8 cellular contexts compared by ENCODE assay signal in genomic region chr22:29306830-29307657, GRCh38. TPM values are rescaled to one million over a fixed set of nuclear protein-coding genes. Genes with fewer than 3 reads are reported as not detected.
DNase-seq lines count a peak whose midpoint lies in the region; ATAC-seq and TF ChIP-seq lines count a peak whose summit lies in the region.

No MANE protein-coding gene starts in this region.

- DNase-seq in DND-41 (peak; percentile 61), SK-N-MC (ENCODE audit: low read depth, low spot score) (no peak), cerebellar cortex (ENCODE audit: low spot score) (peak; percentile 73), iris pigment epithelial cell (ENCODE audit: low read depth) (peak; percentile 79)
- no peak for DNase-seq in effector CD8-positive, alpha-beta T cell (lab: John Stamatoyannopoulos, UW)

- H3K27me3 ChIP-seq in DND-41 (ENCODE audit: insufficient read depth, low read length, poor library complexity) (peaks cover 11% of the 10 kb centered on the region), skeletal muscle tissue (ENCODE audit: control insufficient read depth in 3 of 3, insufficient read depth in 3 of 3, low read length in 3 of 3) (peaks cover 0 to 15% (median 0%) of the 10 kb centered on the region in 3 donors)

- no peaks in the 10 kb centered on the region for H3K36me3 Mint-ChIP-seq in IgD-negative memory B cell

- H3K27ac ChIP-seq in DND-41 (ENCODE audit: low read length) = peak overlapping the region; percentile 1; the same call in 1 of the 2 replicates
- peak overlapping the region; percentile 80 for H3K27ac ChIP-seq in SK-N-MC
- H3K27ac ChIP-seq in skeletal muscle tissue (ENCODE audit: low read depth, low read length) = peak overlapping the region; percentile 47

- peaks cover 27% of the 10 kb centered on the region for H3K27me3 Mint-ChIP-seq in IgD-negative memory B cell

- peak overlapping the region; percentile 74 to 92 (median 86) for H3K4me3 Mint-ChIP-seq in IgD-negative memory B cell

- no peaks in the 10 kb centered on the region for H3K79me2 ChIP-seq in DND-41 (ENCODE audit: insufficient read depth, low read length)

- H4K20me1 ChIP-seq in DND-41 (ENCODE audit: insufficient read depth, low read length) = peaks cover 7% of the 10 kb centered on the region; the same call in 1 of the 2 replicates

- H2AFZ ChIP-seq in DND-41 (ENCODE audit: low read depth, low read length) = peak overlapping the region; percentile 57

- no peak for TF ChIP-seq CTCF in DND-41 (IDR thresholded peaks at IDR 0.05; ENCODE audit: borderline replicate concordance, extremely low read depth, low read length, poor library complexity, severe bottlenecking)

- H3K9ac ChIP-seq in DND-41 (ENCODE audit: low read depth, low read length) (peak overlapping the region; percentile 43), SK-N-MC (ENCODE audit: insufficient read length) (peak overlapping the region; percentile 79), skeletal muscle tissue (ENCODE audit: low read depth in 1 of 3, low read length in 3 of 3) (peak overlapping the region; percentile 43 to 80 (median 66))

- ATAC-seq in DND-41 (ENCODE audit: insufficient read depth, low read depth) = peak; percentile 64
- no peak for ATAC-seq in HG02798 (IDR thresholded peaks at IDR 0.05; ENCODE audit: poor library complexity, unreplicated experiment)

- no peaks in the 10 kb centered on the region for H3K9me3 ChIP-seq in DND-41 (ENCODE audit: insufficient read depth, low read length, severe bottlenecking)
- no peaks in the 10 kb centered on the region for H3K9me3 ChIP-seq in SK-N-MC (ENCODE audit: low read depth, low read length)
- H3K9me3 ChIP-seq in skeletal muscle tissue (ENCODE audit: control insufficient read depth in 3 of 3, low read length in 3 of 3) = no peaks in the 10 kb centered on the region

- H3K36me3 ChIP-seq in DND-41 (ENCODE audit: insufficient read depth, low read length) (no peaks in the 10 kb centered on the region), SK-N-MC (ENCODE audit: insufficient read depth, low read length) (no peaks in the 10 kb centered on the region), skeletal muscle tissue (ENCODE audit: control insufficient read depth in 3 of 3, insufficient read depth in 3 of 3, low read length in 3 of 3) (no peaks in the 10 kb centered on the region)

- H3K4me1 ChIP-seq in DND-41 (ENCODE audit: insufficient read depth, low read length) (peaks cover 18% of the 10 kb centered on the region), skeletal muscle tissue (ENCODE audit: control insufficient read depth in 3 of 3, insufficient read depth in 3 of 3, low read length in 3 of 3) (peaks cover 49 to 62% (median 57%) of the 10 kb centered on the region in 3 donors)

- H3K4me3 ChIP-seq in DND-41 (ENCODE audit: low read depth in 1 of 2, low read length in 2 of 2) = peak overlapping the region; percentile 13 to 68; a peak in 3 of 4 replicates
- peak overlapping the region; percentile 90 for H3K4me3 ChIP-seq in SK-N-MC
- peak overlapping the region; percentile 62 to 87 (median 81) for H3K4me3 ChIP-seq in skeletal muscle tissue (ENCODE audit: low read length in 3 of 3)

- peak overlapping the region; percentile 77 for H3K4me2 ChIP-seq in DND-41 (ENCODE audit: insufficient read depth, low read length)

- H3K9me3 Mint-ChIP-seq in IgD-negative memory B cell = no peaks in the 10 kb centered on the region

- H3K27ac Mint-ChIP-seq in IgD-negative memory B cell = peak overlapping the region in 1 of 3 donors; percentile 93

- peaks cover 2 to 8% (median 6%) of the 10 kb centered on the region in 3 donors for H3K4me1 Mint-ChIP-seq in IgD-negative memory B cell

RNA-seq across cellular contexts. Expression of gene GAS2L1, which starts 0.6 kb away (rescaled TPM):
- 0.46 TPM for polyA plus RNA-seq in IgD-negative memory B cell
- total RNA-seq in skeletal muscle tissue = 3.1 TPM

RNA-seq across cellular contexts. Expression of gene RASL10A, which starts 8.5 kb away (rescaled TPM):
- not detected for polyA plus RNA-seq in IgD-negative memory B cell
- under 0.01 TPM for total RNA-seq in skeletal muscle tissue

RNA-seq across cellular contexts. Expression of gene EWSR1, which starts 39.0 kb away (rescaled TPM):
- polyA plus RNA-seq in IgD-negative memory B cell = 211 TPM
- total RNA-seq in skeletal muscle tissue = 84.5 TPM

RNA-seq across cellular contexts. Expression of gene RHBDD3, which starts 39.3 kb away (rescaled TPM):
- 9.7 TPM for polyA plus RNA-seq in IgD-negative memory B cell
- 6.8 TPM for total RNA-seq in skeletal muscle tissue

Comparison
In these comparisons a context has a peak if more than half of its experiments do, and no peak if none do; other contexts are left out.
1. DNase-seq: peak in DND-41 (single experiment), cerebellar cortex (single experiment) and iris pigment epithelial cell (single experiment); none in SK-N-MC (single experiment) and effector CD8-positive, alpha-beta T cell (single experiment).
2. H3K27ac ChIP-seq: peak in every context shown above with its lines; median percentile 80 in SK-N-MC; 47 in skeletal muscle tissue; 1 in DND-41.
3. Peak in every context shown above with its lines, with median percentiles within 50 percentile points of each other: H3K4me3 ChIP-seq and H3K9ac ChIP-seq.